ENCODE assay signal across 1 cellular context in genomic region chr11:59753650-59754493, GRCh38.
TF ChIP-seq lines count a peak whose summit lies in the region.

No MANE protein-coding gene starts in this region.

TF ChIP-seq in K562, 482 proteins besides CTCF, POLR2A, EP300 and RAD21 (continued from another document and continues in another):
- TF ChIP-seq DIDO1 (tag; IDR thresholded peaks at IDR 0.05; ENCODE audit: low read depth) (no peak), ZNF79 (CRISPR knock-in tag; IDR thresholded peaks at IDR 0.05; ENCODE audit: low read depth) (0 out of 2 replicates have a peak, but pooled peaks have one; percentile 15), KLF16 (IDR thresholded peaks at IDR 0.05) (peak; percentile 33; the same call in 1 of the 2 replicates), SMARCA5 (IDR thresholded peaks at IDR 0.05) (0 out of 2 replicates have a peak, but pooled peaks have one; percentile 22), ZNF764 (CRISPR knock-in tag; IDR thresholded peaks at IDR 0.05; ENCODE audit: low read depth) (no peak), BHLHE40 (IDR thresholded peaks at IDR 0.05; ENCODE audit: low read length) (peak; percentile 28), SMAD4 (CRISPR knock-in tag; conservative IDR thresholded peaks at IDR 0.05) (peak; percentile 76; the same call in 1 of the 2 replicates), RB1 (IDR thresholded peaks at IDR 0.05; ENCODE audit: low read depth) (peak; percentile 83), ZNF449 (CRISPR knock-in tag; IDR thresholded peaks at IDR 0.05) (0 out of 2 replicates have a peak, but pooled peaks have one; percentile 24), ESRRB (CRISPR knock-in tag; IDR thresholded peaks at IDR 0.05; ENCODE audit: borderline replicate concordance) (no peak), RFX7 (CRISPR knock-in tag; IDR thresholded peaks at IDR 0.05) (no peak), MITF (IDR thresholded peaks at IDR 0.05) (no peak), MLLT1 (IDR thresholded peaks at IDR 0.05) (peak; percentile 35 to 96; a peak in 3 of 4 replicates), ZNF589 (CRISPR knock-in tag; IDR thresholded peaks at IDR 0.05; ENCODE audit: low read depth) (0 out of 2 replicates have a peak, but pooled peaks have one; percentile 39), IRF2 (CRISPR knock-in tag; IDR thresholded peaks at IDR 0.05) (no peak), SMARCE1 (IDR thresholded peaks at IDR 0.05) (no peak), SPI1 (IDR thresholded peaks at IDR 0.05; ENCODE audit: borderline replicate concordance, low read depth, low read length) (peak; percentile 26; the same call in 1 of the 2 replicates), PRDM10 (IDR thresholded peaks at IDR 0.05; ENCODE audit: partially characterized antibody) (peak; percentile 19), SMAD3 (CRISPR knock-in tag; conservative IDR thresholded peaks at IDR 0.05) (0 out of 2 replicates have a peak, but pooled peaks have one; percentile 42), MAX (CRISPR knock-in tag; IDR thresholded peaks at IDR 0.05) (no peak; the same call in 1 of the 2 replicates), ARID2 (IDR thresholded peaks at IDR 0.05) (peak; percentile 74; the same call in 1 of the 2 replicates), ZNF778 (CRISPR knock-in tag; IDR thresholded peaks at IDR 0.05) (no peak), FOXK1 (CRISPR knock-in tag; IDR thresholded peaks at IDR 0.05; ENCODE audit: borderline replicate concordance) (0 out of 2 replicates have a peak, but pooled peaks have one; percentile 51), CHD2 (IDR thresholded peaks at IDR 0.05; ENCODE audit: low read depth, low read length) (no peak), FIP1L1 (IDR thresholded peaks at IDR 0.05; ENCODE audit: low read depth, low read length, poor library complexity, severe bottlenecking) (no peak), PHB2 (IDR thresholded peaks at IDR 0.05; ENCODE audit: low read depth) (0 out of 2 replicates have a peak, but pooled peaks have one; percentile 4), RCOR1 (IDR thresholded peaks at IDR 0.05; ENCODE audit: borderline replicate concordance in 1 of 2, low read depth in 2 of 2, low read length in 2 of 2) (0 out of 4 replicates have a peak, but pooled peaks of 1 of the 2 experiments have one; percentile 27), ELF1 (tag; IDR thresholded peaks at IDR 0.05) (peak; percentile 30; the same call in 1 of the 2 replicates), ZBTB7A (IDR thresholded peaks at IDR 0.05; ENCODE audit: borderline replicate concordance, control insufficient read depth, low read depth, low read length) (peak; percentile 37; the same call in 1 of the 2 replicates), GATAD2B (IDR thresholded peaks at IDR 0.05; ENCODE audit: borderline replicate concordance) (peak; percentile 80), MTA1 (IDR thresholded peaks at IDR 0.05; ENCODE audit: borderline replicate concordance) (0 out of 2 replicates have a peak, but pooled peaks have one; percentile 46), MNT (conservative IDR thresholded peaks at IDR 0.05) (peak; percentile 14 to 32; a peak in 1 of 4 replicates), NONO (IDR thresholded peaks at IDR 0.05; ENCODE audit: low read depth in 2 of 2, low read length in 1 of 2) (0 out of 4 replicates have a peak, but pooled peaks of 1 of the 2 experiments have one; percentile 40), NCOR1 (IDR thresholded peaks at IDR 0.05) (peak; percentile 17; the same call in 1 of the 2 replicates), TEAD1 (CRISPR knock-in tag; IDR thresholded peaks at IDR 0.05) (0 out of 4 replicates have a peak, but pooled peaks have one; percentile 37 to 61), ELK3 (CRISPR knock-in tag; IDR thresholded peaks at IDR 0.05) (no peak), ZEB2 (IDR thresholded peaks at IDR 0.05) (0 out of 2 replicates have a peak, but pooled peaks have one; percentile 47)
